8 cellular contexts compared by ENCODE assay signal in genomic region chr15:45391746-45392711, GRCh38. TPM values are rescaled to one million over a fixed set of nuclear protein-coding genes. Genes with fewer than 3 reads are reported as not detected.
DNase-seq lines count a peak whose midpoint lies in the region; ATAC-seq, FAIRE-seq and TF ChIP-seq lines count a peak whose summit lies in the region.

No MANE protein-coding gene starts in this region.

- H3K4me1 Mint-ChIP-seq in WTC11, result no peaks in the 10 kb centered on the region

- CTCF ChIA-PET in GM10248 (lab: Yijun Ruan, JAX), result interaction anchor here (0.8 to 5.0 kb wide), 17 partner anchors 9 to 313 kb away, joined by 3 to 42 read pairs (median 4); a partner anchor contains a TSS
- CTCF ChIA-PET in WTC11 (lab: Charles Lee), result interaction anchor here (0.6 to 2.0 kb wide), 5 partner anchors 10 to 229 kb away, joined by 3 to 7 read pairs (median 4); a partner anchor contains a TSS

- H3K4me3 ChIP-seq in bronchial epithelial cell (ENCODE audit: low read depth, low read length) (no peak overlapping the region), brain microvascular endothelial cell (ENCODE audit: low read depth, low read length) (no peak overlapping the region)

- ATAC-seq in HG03342 (IDR thresholded peaks at IDR 0.05; ENCODE audit: unreplicated experiment) (peak; percentile 92), WTC11 (no peak)

- in situ Hi-C loops in brain microvascular endothelial cell (cut with HindIII; ENCODE audit: low pct_ligation_motif_present, low sequenced_read_pairs), result no loop called here

- TF ChIP-seq CTCF in GM10248 (IDR thresholded peaks at IDR 0.05; ENCODE audit: control extremely low read depth, extremely low read depth, low read depth, missing control alignments) (no peak), GM20000 (IDR thresholded peaks at IDR 0.05; ENCODE audit: extremely low read depth, missing control alignments) (no peak), bronchial epithelial cell (IDR thresholded peaks at IDR 0.05; ENCODE audit: insufficient read depth, low read length, severe bottlenecking) (no peak), WTC11 (IDR thresholded peaks at IDR 0.05) (no peak), brain microvascular endothelial cell (IDR thresholded peaks at IDR 0.05; ENCODE audit: low read depth, low read length, missing control alignments) (no peak)

- H3K36me3 ChIP-seq in bronchial epithelial cell (ENCODE audit: control insufficient read depth, insufficient read depth, low read length) (no peaks in the 10 kb centered on the region), brain microvascular endothelial cell (replicated peaks) (no peaks in the 10 kb centered on the region)

- no peaks in the 10 kb centered on the region for H3K9me3 Mint-ChIP-seq in WTC11

- no peak for FAIRE-seq in bronchial epithelial cell (lab: Jason Lieb, UNC)

- H3K36me3 Mint-ChIP-seq in WTC11, result no peaks in the 10 kb centered on the region

- no peak overlapping the region for H3K27ac ChIP-seq in brain microvascular endothelial cell

- DNase-seq in GM10248 (ENCODE audit: extremely low spot score) (peak; percentile 66), GM20000 (ENCODE audit: low spot score) (peak; percentile 61), bronchial epithelial cell (ENCODE audit: low read depth) (peak; percentile 49), WTC11 (ENCODE audit: low spot score) (no peak), brain microvascular endothelial cell (no peak)
- DNase-seq in NK-92 treated with Interleukin-12 subunit alpha and Interleukin-12 subunit beta, amount 100 ng/mL, for 24 hours (lab: John Stamatoyannopoulos, UW), result no peak
- DNase-seq in effector CD8-positive, alpha-beta T cell (lab: John Stamatoyannopoulos, UW), result no peak

- H3K27me3 ChIP-seq in bronchial epithelial cell (ENCODE audit: control insufficient read depth, insufficient read depth, low read length), result no peaks in the 10 kb centered on the region
- peaks cover 2% of the 10 kb centered on the region for H3K27me3 ChIP-seq in brain microvascular endothelial cell (replicated peaks)

- no peak overlapping the region for H3K27ac Mint-ChIP-seq in WTC11

- no peak overlapping the region for H3K4me3 Mint-ChIP-seq in WTC11

- POLR2A ChIA-PET in GM10248 (lab: Yijun Ruan, JAX), result interaction anchor here (0.8 to 1.5 kb wide), 5 partner anchors 9 to 249 kb away, joined by 3 to 4 read pairs (median 4); partner anchors contain the start of genes GATM and SHF
- POLR2A ChIA-PET in WTC11 (lab: Charles Lee), result no interaction called here

- peaks cover 77% of the 10 kb centered on the region for H3K27me3 Mint-ChIP-seq in WTC11 (ENCODE audit: low read depth)

TF ChIP-seq in WTC11, 78 proteins besides CTCF, POLR2A, EP300 and RAD21:
- TF ChIP-seq ARID4B (CRISPR knock-in tag; IDR thresholded peaks at IDR 0.05; ENCODE audit: borderline replicate concordance) (no peak), SMAD3 (CRISPR knock-in tag; IDR thresholded peaks at IDR 0.05; ENCODE audit: borderline replicate concordance) (no peak), SMAD4 (CRISPR knock-in tag; IDR thresholded peaks at IDR 0.05) (no peak), ZNF396 (CRISPR knock-in tag; IDR thresholded peaks at IDR 0.05; ENCODE audit: borderline replicate concordance) (no peak), CREM (CRISPR knock-in tag; IDR thresholded peaks at IDR 0.05) (no peak), RELA (CRISPR knock-in tag; IDR thresholded peaks at IDR 0.05; ENCODE audit: borderline replicate concordance) (no peak), ZNF138 (CRISPR knock-in tag; conservative IDR thresholded peaks at IDR 0.05) (no peak)

RNA-seq across cellular contexts. Expression of gene GATM, which starts 13.7 kb away (rescaled TPM):
- 1.0 and 1.3 TPM in 2 replicates for total RNA-seq in bronchial epithelial cell
- 10.1 to 18.0 TPM (median 17.0 TPM) in 3 replicates for total RNA-seq in WTC11 (2021)

Comparison
In these comparisons a context has a peak if more than half of its experiments do, and no peak if none do; other contexts are left out.
1. DNase-seq: peak in GM10248 (single experiment), GM20000 (single experiment) and bronchial epithelial cell (single experiment); none in NK-92 treated with Interleukin-12 subunit alpha and Interleukin-12 subunit beta, amount 100 ng/mL, for 24 hours (single experiment), effector CD8-positive, alpha-beta T cell (single experiment), WTC11 (single experiment) and brain microvascular endothelial cell (single experiment).